In the genomic region with DNA sequence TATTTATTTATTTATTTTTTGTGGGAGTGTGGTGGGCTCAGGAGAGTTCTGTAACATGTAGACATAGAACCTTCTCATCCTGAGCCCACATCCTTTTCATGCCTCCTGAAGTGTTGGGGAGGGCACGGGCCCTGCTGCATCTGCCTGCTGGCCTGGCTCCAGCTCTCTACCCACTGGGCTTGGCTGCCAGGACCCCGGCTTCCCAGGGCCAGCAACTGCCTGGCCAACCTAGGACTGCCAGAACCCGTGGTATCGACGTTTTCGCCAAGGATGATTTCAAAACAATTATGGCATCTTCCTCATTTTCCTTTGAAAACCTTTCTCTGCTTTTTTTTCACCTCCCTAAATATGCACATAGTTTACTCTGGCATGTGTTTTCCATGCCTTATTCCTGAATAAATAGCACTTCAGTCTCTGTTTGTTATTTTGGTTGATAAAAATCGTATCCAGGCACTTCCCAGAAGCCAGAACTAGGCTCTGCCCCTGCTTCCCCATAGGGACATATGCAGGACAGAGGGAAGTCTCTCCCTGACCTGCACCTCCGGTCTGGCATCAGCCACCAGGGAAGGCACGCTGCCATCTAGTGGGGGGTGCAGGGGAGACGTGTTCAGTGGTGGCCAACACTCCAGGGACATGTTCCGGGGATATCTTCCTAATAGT, we compare ENCODE assay signal across 8 cellular contexts. TPM values are rescaled to one million over a fixed set of nuclear protein-coding genes. Genes with fewer than 3 reads are reported as not detected.
A peak's percentile ranks its signal among the peaks of the same experiment; 100 is the strongest.
DNase-seq lines count a peak whose midpoint lies in the region; ATAC-seq, FAIRE-seq and TF ChIP-seq lines count a peak whose summit lies in the region.

No MANE protein-coding gene starts in this region.

- TF ChIP-seq CTCF in AG10803 (conservative IDR thresholded peaks at IDR 0.05; ENCODE audit: low read length) (peak; percentile 25; the same call in 1 of the 2 replicates), foreskin keratinocyte (conservative IDR thresholded peaks at IDR 0.05) (peak; percentile 73)

- FAIRE-seq in GM18507 (lab: Jason Lieb, UNC) = no peak

- H3K27me3 ChIP-seq in foreskin keratinocyte = peaks cover 37% of the 10 kb centered on the region

- intact Hi-C loops in posterior cingulate gyrus (cut with DNase I) = no loop called here

- no peaks in the 10 kb centered on the region for H3K4me1 ChIP-seq in foreskin keratinocyte

- H3K4me3 ChIP-seq in AG10803 (ENCODE audit: low read length) = no peak overlapping the region

- peak; percentile 78 for ATAC-seq in foreskin keratinocyte

- no peak overlapping the region for H3K27ac ChIP-seq in foreskin keratinocyte

- peak; percentile 24 for DNase-seq in AG10803 (ENCODE audit: low read depth)
- peak; percentile 32 for DNase-seq in GM18507 (ENCODE audit: extremely low spot score, insufficient read length, low read depth)
- peak; percentile 13 for DNase-seq in NCI-H69 (lab: John Stamatoyannopoulos, UW)
- peak; percentile 48 for DNase-seq in activated T-cell treated with anti-CD3 and anti-CD28 coated beads for 48 hours (ENCODE audit: low read depth)
- DNase-seq in foreskin keratinocyte = peak in 1 of 2 donors; percentile 4
- peak in 7 of 10 donors; percentile 57 to 92 (median 61) for DNase-seq in posterior cingulate gyrus
- no peak for DNase-seq in OCI-M2 (lab: John Stamatoyannopoulos, UW; ENCODE audit: unreplicated experiment)
- no peak for DNase-seq in dedifferentiated amniotic fluid mesenchymal stem cell (ENCODE audit: extremely low spot score)

RNA-seq across cellular contexts. Expression of a gene that starts 31.0 kb away (rescaled TPM):
- total RNA-seq in foreskin keratinocyte = not detected in 2 replicates
- polyA plus RNA-seq in foreskin keratinocyte = not detected in 2 replicates

Comparison
In these comparisons a context has a peak if more than half of its experiments do, and no peak if none do; other contexts are left out.
1. DNase-seq: peak in AG10803 (single experiment), GM18507 (single experiment), NCI-H69 (single experiment), activated T-cell treated with anti-CD3 and anti-CD28 coated beads for 48 hours (single experiment) and posterior cingulate gyrus (7 of 10); none in OCI-M2 (single experiment) and dedifferentiated amniotic fluid mesenchymal stem cell (single experiment).